10 cellular contexts compared by ENCODE assay signal in genomic region chr10:112361951-112362770, GRCh38. TPM values are rescaled to one million over a fixed set of nuclear protein-coding genes. Genes with fewer than 3 reads are reported as not detected.
DNase-seq lines count a peak whose midpoint lies in the region; ATAC-seq, FAIRE-seq and TF ChIP-seq lines count a peak whose summit lies in the region.
"Had no signal": no experiment of that assay in that cellular context is flagged by ENCODE, and none has a peak within 500 bp of the region (broad histone marks: within the 10 kb centered on the region; RNA-seq: fewer than 3 reads in every experiment).

No MANE protein-coding gene starts in this region.

- peak overlapping the region; percentile 31 to 86 (median 58) for H3K27ac ChIP-seq in adrenal gland
- peak overlapping the region; percentile 3 for H3K27ac ChIP-seq in rectal smooth muscle tissue (ENCODE audit: low read depth, low read length)

- TF ChIP-seq CTCF in adrenal gland (IDR thresholded peaks at IDR 0.05), result no peak

- intact Hi-C loops in adrenal gland (cut with DNase I) (no loop called here), cardiac septum (cut with DNase I) (no loop called here)

- TF ChIP-seq POLR2A in adrenal gland (IDR thresholded peaks at IDR 0.05), result no peak
- TF ChIP-seq POLR2A in GM12892 (IDR thresholded peaks at IDR 0.05; ENCODE audit: low read depth, low read length), result no peak

- no peak overlapping the region for H3K4me3 ChIP-seq in adrenal gland
- H3K4me3 ChIP-seq in rectal smooth muscle tissue (ENCODE audit: low read length), result no peak overlapping the region

- H3K9ac ChIP-seq in rectal smooth muscle tissue (ENCODE audit: low read length), result no peak overlapping the region

- H3K4me1 ChIP-seq in adrenal gland (replicated peaks in 1 of 2) (peaks cover 24 to 39% of the 10 kb centered on the region in 2 donors), rectal smooth muscle tissue (ENCODE audit: control insufficient read depth, insufficient read depth, low read length) (no peaks in the 10 kb centered on the region)

- H3K9me3 ChIP-seq in adrenal gland (replicated peaks in 1 of 3), result no peaks in the 10 kb centered on the region

- DNase-seq in Daoy (ENCODE audit: low read depth), result peak; percentile 68
- peak; percentile 65 to 95 (median 92) for DNase-seq in adrenal gland
- DNase-seq in cardiac septum (ENCODE audit: low spot score), result peak; percentile 80
- DNase-seq in GM12892 (ENCODE audit: insufficient read length), result no peak
- no peak for DNase-seq in SKM-1 treated with dmso at 0.1 percent for 144 hours (lab: John Stamatoyannopoulos, UW; ENCODE audit: unreplicated experiment)
- DNase-seq: DMS 273 treated with DMSO at 0.1 percent for 48 hours, NCI-H1048 had no signal

- 21 to 35% (median 26%) methylated on average over 6 of the region's 6 CpGs for WGBS in adrenal gland, 4 donors

- no peaks in the 10 kb centered on the region for H3K36me3 ChIP-seq in adrenal gland (replicated peaks in 1 of 2)
- no peaks in the 10 kb centered on the region for H3K36me3 ChIP-seq in rectal smooth muscle tissue (ENCODE audit: control insufficient read depth, insufficient read depth, low read length)

- no peak for FAIRE-seq in GM12892 (lab: Jason Lieb, UNC)

- ATAC-seq in HG02798 (IDR thresholded peaks at IDR 0.05; ENCODE audit: poor library complexity, unreplicated experiment) (no peak), GM21367 (IDR thresholded peaks at IDR 0.05; ENCODE audit: unreplicated experiment) (no peak)

- H3K27me3 ChIP-seq in adrenal gland, result no peaks in the 10 kb centered on the region
- H3K27me3 ChIP-seq in rectal smooth muscle tissue (ENCODE audit: control insufficient read depth, insufficient read depth, low read length), result no peaks in the 10 kb centered on the region

RNA-seq across cellular contexts. Expression of gene ACSL5, which starts 11.8 kb away (rescaled TPM):
- 16.1 and 18.3 TPM in 2 replicates for total RNA-seq in Daoy (2014; rRNA removed; shearing (Covaris generic))
- 1 to 10 TPM; 2.1 to 8.6 (median 6.7) TPM for total RNA-seq in adrenal gland
- 1 to 10 TPM; 4.9 to 7.5 (median 7.4) TPM for polyA plus RNA-seq in adrenal gland
- 5.1 TPM for total RNA-seq in cardiac septum
- polyA plus RNA-seq in GM12892 (2012; ENCODE audit: missing spikeins), result 37.9 TPM

Comparison
In these comparisons a context has a peak if more than half of its experiments do, and no peak if none do; other contexts are left out.
1. DNase-seq: peak in Daoy (single experiment), adrenal gland (7 of 7) and cardiac septum (single experiment); none in GM12892 (single experiment) and SKM-1 treated with dmso at 0.1 percent for 144 hours (single experiment).